ENCODE assay signal across 11 cellular contexts in genomic region chr1:81505831-81506230, GRCh38.
DNase-seq lines count a peak whose midpoint lies in the region; ATAC-seq lines count a peak whose summit lies in the region.
"Had no signal": no experiment of that assay in that cellular context is flagged by ENCODE, and none has a peak within 500 bp of the region (broad histone marks: within the 10 kb centered on the region; RNA-seq: fewer than 3 reads in every experiment).

No MANE protein-coding gene starts in this region.

- ATAC-seq in GM18508 (IDR thresholded peaks at IDR 0.05; ENCODE audit: insufficient read depth, unreplicated experiment) (peak; percentile 96), GM21360 (IDR thresholded peaks at IDR 0.05; ENCODE audit: unreplicated experiment) (peak; percentile 100), HG02970 (IDR thresholded peaks at IDR 0.05; ENCODE audit: low FRiP score, unreplicated experiment) (peak; percentile 86), Right ventricle myocardium superior (ENCODE audit: poor library complexity) (no peak)
- ATAC-seq: activated T-cell treated with anti-CD3 and anti-CD28 coated beads, Interleukin-2, amount 50 U/mL, for 72 hours had no signal

- peak overlapping the region in 2 of 3 donors; percentile 2 to 21 for H3K27ac Mint-ChIP-seq in IgD-negative memory B cell
- H3K27ac Mint-ChIP-seq: activated T-cell treated with anti-CD3 and anti-CD28 coated beads, Interleukin-2, amount 50 U/mL, for 72 hours had no signal

- H3K4me3 Mint-ChIP-seq in IgD-negative memory B cell: peak overlapping the region in 3 of 4 donors; percentile 3 to 75 (median 33)
- H3K4me3 Mint-ChIP-seq: activated T-cell treated with anti-CD3 and anti-CD28 coated beads, Interleukin-2, amount 50 U/mL, for 72 hours had no signal

- H3K36me3 Mint-ChIP-seq in IgD-negative memory B cell: peaks cover 2% of the 10 kb centered on the region

- H3K4me1 Mint-ChIP-seq in IgD-negative memory B cell: peaks cover 6 to 14% (median 11%) of the 10 kb centered on the region in 3 donors

- no peaks in the 10 kb centered on the region for H3K27me3 Mint-ChIP-seq in IgD-negative memory B cell

- intact Hi-C loops in Right ventricle myocardium superior (cut with DNase I): no loop called here

- H3K9me3 Mint-ChIP-seq in IgD-negative memory B cell: peaks cover 0 to 2% (median 0%) of the 10 kb centered on the region in 3 donors
- H3K9me3 Mint-ChIP-seq: activated T-cell treated with anti-CD3 and anti-CD28 coated beads, Interleukin-2, amount 50 U/mL, for 72 hours had no signal

- DNase-seq in Right ventricle myocardium superior (no peak), cerebellar nuclear complex (lab: John Stamatoyannopoulos, UW) (no peak), NCI-H524 (lab: John Stamatoyannopoulos, UW) (no peak)
- no peak for DNase-seq in activated naive CD4-positive, alpha-beta T cell treated with Interleukin-2 at 50 U/mL for 16 hours
- DNase-seq: activated T-cell treated with anti-CD3 and anti-CD28 coated beads, Interleukin-2, amount 50 U/mL, for 72 hours; erythroblast; NCI-H1105 treated with DMSO at 0.1 percent for 48 hours had no signal
